ENCODE assay signal across 27 cellular contexts in genomic region chr6:67558985-67559384, GRCh38.
DNase-seq lines count a peak whose midpoint lies in the region; ATAC-seq, FAIRE-seq and TF ChIP-seq lines count a peak whose summit lies in the region.
"Had no signal": no experiment of that assay in that cellular context is flagged by ENCODE, and none has a peak within 500 bp of the region (broad histone marks: within the 10 kb centered on the region; RNA-seq: fewer than 3 reads in every experiment).

No MANE protein-coding gene starts in this region.

- H4K20me1 ChIP-seq in SK-N-SH (ENCODE audit: insufficient read depth) (no peaks in the 10 kb centered on the region), K562 (replicated peaks; ENCODE audit: control insufficient read depth, insufficient read depth, low read length) (no peaks in the 10 kb centered on the region)
- H4K20me1 ChIP-seq: BLaER1 had no signal

- H3K4me2 ChIP-seq in SK-N-SH (no peak overlapping the region), K562 (ENCODE audit: insufficient read depth, low read length) (no peak overlapping the region), mesendoderm (ENCODE audit: low read length) (no peak overlapping the region)
- H3K4me2 ChIP-seq: BLaER1 had no signal

- H3K79me1 ChIP-seq in mesendoderm (ENCODE audit: low read length) = no peaks in the 10 kb centered on the region

- H3K56ac ChIP-seq in mesendoderm (ENCODE audit: low read length) = no peak overlapping the region

- H3K27me3 ChIP-seq in SK-N-SH (ENCODE audit: insufficient read depth) = no peaks in the 10 kb centered on the region
- H3K27me3 ChIP-seq in K562 (ENCODE audit: control insufficient read depth in 2 of 2, insufficient read depth in 2 of 2, low read length in 2 of 2) = no peaks in the 10 kb centered on the region
- no peaks in the 10 kb centered on the region for H3K27me3 ChIP-seq in mesendoderm (ENCODE audit: insufficient read depth, low read length, poor library complexity)
- H3K27me3 ChIP-seq in spleen (replicated peaks in 1 of 7) = no peaks in the 10 kb centered on the region
- H3K27me3 ChIP-seq: BLaER1 had no signal

- intact Hi-C loops in K562 (cut with micrococcal nuclease) = no loop called here
- intact Hi-C loops in spleen (cut with DNase I; ENCODE audit: low total_unique reads) = no loop called here

- H3K4ac ChIP-seq in mesendoderm (ENCODE audit: low read depth, low read length) = peak overlapping the region; percentile 16

- H3K9me1 ChIP-seq in K562 (ENCODE audit: control insufficient read depth, insufficient read depth, low read length) = no peaks in the 10 kb centered on the region

- 62% methylated on average over 1 of the region's 1 CpG for WGBS in SK-N-SH (ENCODE audit: low lambda C conversion rate)
- WGBS in K562 (ENCODE audit: insufficient coverage, low coverage, missing lambda C conversion rate) = 0% methylated on average over 1 of the region's 1 CpG
- no CpG with 5 or more reads among the region's 1 CpG for WGBS in mesendoderm (ENCODE audit: extremely low coverage, insufficient coverage, low lambda C conversion rate)
- 22 to 34% (median 27%) methylated on average over 1 of the region's 1 CpG for WGBS in spleen, 5 donors

- H3K36me3 ChIP-seq in SK-N-SH (replicated peaks in 1 of 2; ENCODE audit: control insufficient read depth in 1 of 2, insufficient read depth in 2 of 2, low read length in 1 of 2) (no peaks in the 10 kb centered on the region), K562 (ENCODE audit: control insufficient read depth, insufficient read depth, low read length) (no peaks in the 10 kb centered on the region), mesendoderm (ENCODE audit: control insufficient read depth, insufficient read depth, low read length) (no peaks in the 10 kb centered on the region), spleen (no peaks in the 10 kb centered on the region)
- H3K36me3 ChIP-seq: BLaER1 had no signal

- H2BK5ac ChIP-seq in mesendoderm (ENCODE audit: low read length) = no peak overlapping the region

- H2AFZ ChIP-seq in SK-N-SH (ENCODE audit: low read depth) = no peak overlapping the region
- H2AFZ ChIP-seq in K562 (ENCODE audit: low read depth, low read length) = no peak overlapping the region

- H3K9me3 ChIP-seq in SK-N-SH = no peaks in the 10 kb centered on the region; the same call in 1 of the 2 replicates
- no peaks in the 10 kb centered on the region for H3K9me3 ChIP-seq in K562 (replicated peaks; ENCODE audit: control insufficient read depth, insufficient read depth, low read depth, low read length)
- peaks cover 0 to 46% (median 13%) of the 10 kb centered on the region in 8 donors for H3K9me3 ChIP-seq in spleen
- H3K9me3 ChIP-seq: BLaER1 had no signal

- H3K4me1 ChIP-seq in SK-N-SH (ENCODE audit: control insufficient read depth in 1 of 2, insufficient read depth in 2 of 2, low read depth in 1 of 2, low read length in 1 of 2) = no peaks in the 10 kb centered on the region
- no peaks in the 10 kb centered on the region; a peak in 1 of 5 replicates for H3K4me1 ChIP-seq in K562 (replicated peaks in 1 of 2; ENCODE audit: control insufficient read depth in 2 of 2, insufficient read depth in 2 of 2, low read length in 2 of 2)
- no peaks in the 10 kb centered on the region for H3K4me1 ChIP-seq in mesendoderm (ENCODE audit: control insufficient read depth, low read depth, low read length)
- no peaks in the 10 kb centered on the region for H3K4me1 ChIP-seq in spleen
- H3K4me1 ChIP-seq: BLaER1 had no signal

- no peak overlapping the region for H2AK5ac ChIP-seq in mesendoderm (ENCODE audit: low read length)

- H3K27ac ChIP-seq in SK-N-SH (ENCODE audit: low read depth in 2 of 2, low read length in 1 of 2) (no peak overlapping the region), K562 (ENCODE audit: extremely low read depth, low read depth, low read length) (no peak overlapping the region), mesendoderm (ENCODE audit: low read depth, low read length) (no peak overlapping the region), spleen (no peak overlapping the region)
- H3K27ac ChIP-seq: 22Rv1, BLaER1, HL-60 had no signal

- TF ChIP-seq POLR2A in K562 (conservative IDR thresholded peaks at IDR 0.05) = no peak
- TF ChIP-seq POLR2A in spleen (IDR thresholded peaks at IDR 0.05) = no peak

- no peaks in the 10 kb centered on the region for H3F3A ChIP-seq in SK-N-SH (replicated peaks; ENCODE audit: insufficient read depth)

- no peak for TF ChIP-seq RAD21 in SK-N-SH (IDR thresholded peaks at IDR 0.05; ENCODE audit: low read length)
- TF ChIP-seq RAD21 in K562 (CRISPR knock-in tag; conservative IDR thresholded peaks at IDR 0.05 in 1 of 2, IDR thresholded peaks at IDR 0.05 in 1 of 2) = no peak

- H2BK15ac ChIP-seq in mesendoderm (replicated peaks; ENCODE audit: low read depth) = no peak overlapping the region

- no peak overlapping the region for H2BK120ac ChIP-seq in mesendoderm (ENCODE audit: low read depth, low read length)

- ATAC-seq in SK-N-SH treated with all-trans-retinoic acid at 6 μM for 48 hours (no peak), K562 (no peak), HG02981 (IDR thresholded peaks at IDR 0.05; ENCODE audit: unreplicated experiment) (no peak)
- ATAC-seq: GM12878, HepG2, Right ventricle myocardium inferior had no signal

- no peak overlapping the region for H4K8ac ChIP-seq in mesendoderm (ENCODE audit: low read depth, low read length)

- no peak for TF ChIP-seq EP300 in SK-N-SH (IDR thresholded peaks at IDR 0.05; ENCODE audit: borderline replicate concordance in 1 of 2, low read depth in 1 of 2, low read length in 1 of 2)
- no peak for TF ChIP-seq EP300 in K562 (IDR thresholded peaks at IDR 0.05; ENCODE audit: low read length)

- TF ChIP-seq CTCF in SK-N-SH (IDR thresholded peaks at IDR 0.05) (no peak), K562 (IDR thresholded peaks at IDR 0.05 in 2 of 3, conservative IDR thresholded peaks at IDR 0.05 in 1 of 3; ENCODE audit: insufficient read depth in 2 of 3, low read depth in 1 of 3, low read length in 3 of 3) (no peak), spleen (IDR thresholded peaks at IDR 0.05 in 8 of 11, conservative IDR thresholded peaks at IDR 0.05 in 3 of 11) (no peak)

- H3K4me3 ChIP-seq in SK-N-SH (ENCODE audit: low read depth in 2 of 2, low read length in 1 of 2) (no peak overlapping the region), K562 (no peak overlapping the region), mesendoderm (ENCODE audit: low read length) (no peak overlapping the region), spleen (no peak overlapping the region)
- H3K4me3 ChIP-seq: BLaER1, GM12878 had no signal

- POLR2A ChIA-PET in SK-N-SH (lab: Yijun Ruan, JAX) (no interaction called here), K562 (lab: Yijun Ruan, JAX) (no interaction called here)

- no peak overlapping the region for H3K9ac ChIP-seq in SK-N-SH
- H3K9ac ChIP-seq in K562 (ENCODE audit: insufficient read depth in 1 of 2, low read depth in 2 of 2, low read length in 2 of 2) = no peak overlapping the region
- no peak overlapping the region for H3K9ac ChIP-seq in mesendoderm (ENCODE audit: low read length)
- H3K9ac ChIP-seq: BLaER1 had no signal

- no peak overlapping the region for H3K18ac ChIP-seq in mesendoderm (ENCODE audit: low read length)

- in situ Hi-C loops in K562 (cut with MboI) = no loop called here

- H4K5ac ChIP-seq in mesendoderm (ENCODE audit: low read length) = no peak overlapping the region

- H3K9me2 ChIP-seq in SK-N-SH = no peaks in the 10 kb centered on the region

- H3K79me2 ChIP-seq in SK-N-SH (ENCODE audit: insufficient read depth) = no peaks in the 10 kb centered on the region
- H3K79me2 ChIP-seq in K562 (ENCODE audit: control insufficient read depth, insufficient read depth, low read length) = no peaks in the 10 kb centered on the region
- H3K79me2 ChIP-seq in mesendoderm (ENCODE audit: control insufficient read depth, insufficient read depth, low read length) = no peaks in the 10 kb centered on the region

- no peak overlapping the region for H3K23ac ChIP-seq in mesendoderm (ENCODE audit: low read length)

- BruUV-seq in K562 (replicated peaks; lab: Mats Ljungman, UMichigan) = no TSS peak

- DNase-seq in SK-N-SH (no peak), K562 (ENCODE audit: extremely low read depth in 1 of 4, low spot score in 3 of 4) (peak in 1 of 4 experiments; percentile 12), mesendoderm (no peak), NOMO-1 (lab: John Stamatoyannopoulos, UW; ENCODE audit: unreplicated experiment in 2 of 2) (no peak), spleen (no peak)
- no peak for DNase-seq in activated naive CD4-positive, alpha-beta T cell (lab: John Stamatoyannopoulos, UW)
- DNase-seq: ACHN; CD4-positive, alpha-beta T cell; COR-L47; DMS79; GOT3; HCEC 1CT; KG1; NCI-H1092 treated with DMSO at 0.1 percent for 48 hours; NCI-H1436 treated with DMSO at 0.1 percent for 48 hours; NCI-H1930; NCI-H2227 treated with DMSO at 0.1 percent for 48 hours; NCI-H510A treated with DMSO at 0.1 percent for 48 hours; NCI-H82 had no signal

- FAIRE-seq in K562 (lab: Jason Lieb, UNC) = no peak
- FAIRE-seq: GM12878, HepG2 had no signal

- CTCF ChIA-PET in SK-N-SH (lab: Yijun Ruan, JAX) = no interaction called here
- CTCF ChIA-PET in K562 (lab: Yijun Ruan, JAX; ENCODE audit: low intra/inter-chr PET ratio) = no interaction called here

TF ChIP-seq in SK-N-SH treated with all-trans-retinoic acid at 6 μM for 48 hours, 23 proteins besides CTCF, POLR2A, EP300 and RAD21:
- TF ChIP-seq ZC3H10 (CRISPR knock-in tag; IDR thresholded peaks at IDR 0.05) (no peak), ISL1 (CRISPR knock-in tag; IDR thresholded peaks at IDR 0.05) (peak; percentile 54; the same call in 1 of the 2 replicates)

TF ChIP-seq in SK-N-SH, 30 proteins besides CTCF, POLR2A, EP300 and RAD21:
- TF ChIP-seq GATA2 (CRISPR knock-in tag; IDR thresholded peaks at IDR 0.05) = no peak

TF ChIP-seq in K562, 482 proteins besides CTCF, POLR2A, EP300 and RAD21 (continues in another document):
- TF ChIP-seq ZFP36 (IDR thresholded peaks at IDR 0.05; ENCODE audit: low read depth, low read length, partially characterized antibody) (no peak), EGR1 (conservative IDR thresholded peaks at IDR 0.05) (no peak), RCOR1 (IDR thresholded peaks at IDR 0.05; ENCODE audit: borderline replicate concordance in 1 of 2, low read depth in 2 of 2, low read length in 2 of 2) (peak in 1 of 2 experiments; percentile 67; a peak in 1 of 4 replicates), NCOR1 (IDR thresholded peaks at IDR 0.05) (peak; percentile 33; the same call in 1 of the 2 replicates), TAL1 (IDR thresholded peaks at IDR 0.05) (peak; percentile 24; the same call in 1 of the 2 replicates), ARID1B (IDR thresholded peaks at IDR 0.05) (peak; percentile 59), TEAD4 (IDR thresholded peaks at IDR 0.05; ENCODE audit: low read length) (peak; percentile 80), TEAD4 (CRISPR knock-in tag; IDR thresholded peaks at IDR 0.05; ENCODE audit: borderline replicate concordance) (no peak)
